In the genomic region with DNA sequence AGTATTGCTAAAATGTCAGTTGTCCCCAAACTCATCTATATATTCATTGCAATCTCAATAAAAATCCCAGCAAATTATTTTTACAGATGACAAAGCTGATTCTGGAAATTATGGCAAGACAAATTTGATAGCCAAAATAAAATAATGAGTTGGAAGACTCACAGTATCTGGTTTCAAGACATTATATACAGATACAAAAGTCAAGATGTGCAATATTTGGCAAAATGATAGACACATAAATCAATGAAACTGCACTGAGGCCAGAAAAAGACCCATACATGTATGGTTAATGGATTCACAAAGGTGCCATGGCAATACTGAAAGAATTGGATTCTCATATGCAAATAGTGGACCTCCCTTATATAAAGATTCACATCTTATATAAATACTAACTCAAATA, we compare ENCODE assay signal across 31 cellular contexts. TPM values are rescaled to one million over a fixed set of nuclear protein-coding genes. Genes with fewer than 3 reads are reported as not detected.
A peak's percentile ranks its signal among the peaks of the same experiment; 100 is the strongest.
DNase-seq lines count a peak whose midpoint lies in the region; TF ChIP-seq lines count a peak whose summit lies in the region.
"Had no signal": no experiment of that assay in that cellular context is flagged by ENCODE, and none has a peak within 500 bp of the region (broad histone marks: within the 10 kb centered on the region; RNA-seq: fewer than 3 reads in every experiment).

No MANE protein-coding gene starts in this region.

- no peak overlapping the region for H3K4me3 Mint-ChIP-seq in endodermal cell
- H3K4me3 Mint-ChIP-seq: B cell; CD14-positive monocyte; CD4-positive, alpha-beta T cell; CD4-positive, CD25-positive, alpha-beta regulatory T cell; CD8-positive, alpha-beta memory T cell; CD8-positive, alpha-beta T cell had no signal

- no peaks in the 10 kb centered on the region for H3K4me1 ChIP-seq in HEK293 (ENCODE audit: control insufficient read depth, insufficient read depth, low read length)
- H3K4me1 ChIP-seq in subcutaneous abdominal adipose tissue (ENCODE audit: control insufficient read depth in 5 of 5, insufficient read depth in 5 of 5, low read length in 5 of 5): peaks cover 0 to 3% (median 0%) of the 10 kb centered on the region in 5 donors
- H3K4me1 ChIP-seq in ovary (ENCODE audit: insufficient read depth): no peaks in the 10 kb centered on the region
- no peaks in the 10 kb centered on the region for H3K4me1 ChIP-seq in endodermal cell (ENCODE audit: control insufficient read depth, insufficient read depth, low read length)
- H3K4me1 ChIP-seq: A549; BE2C; BLaER1; BLaER1 treated with 17β-estradiol and CSF1 and Interleukin-3, amounts not matched to agents 10 nM and 100 nM; Caco-2 had no signal

- H3K36me3 Mint-ChIP-seq in endodermal cell (ENCODE audit: low read depth): peaks cover 55% of the 10 kb centered on the region

- intact Hi-C loops in ovary (cut with DNase I): no loop called here

- CTCF ChIA-PET in HEK293 (lab: Yijun Ruan, JAX): interaction anchor here (0.6 kb wide), 1 partner anchor 46 kb away, joined by 5 read pairs; no protein-coding TSS in a partner anchor

- H3K27me3 ChIP-seq in subcutaneous abdominal adipose tissue (ENCODE audit: control insufficient read depth in 5 of 5, insufficient read depth in 4 of 5, low read length in 5 of 5) (no peaks in the 10 kb centered on the region), ovary (no peaks in the 10 kb centered on the region), endodermal cell (ENCODE audit: control insufficient read depth, insufficient read depth, low read length, poor library complexity, severe bottlenecking) (no peaks in the 10 kb centered on the region)
- H3K27me3 ChIP-seq: BE2C, BLaER1 had no signal

- peaks cover 79% of the 10 kb centered on the region for H3K9me3 ChIP-seq in HEK293 (ENCODE audit: control insufficient read depth, insufficient read depth, low read depth, low read length)
- peaks cover 70 to 99% (median 94%) of the 10 kb centered on the region in 5 donors for H3K9me3 ChIP-seq in subcutaneous abdominal adipose tissue (ENCODE audit: control insufficient read depth in 5 of 5, low read length in 5 of 5)
- H3K9me3 ChIP-seq in ovary: peaks cover 20 to 41% of the 10 kb centered on the region in 2 donors
- peaks cover 53% of the 10 kb centered on the region for H3K9me3 ChIP-seq in endodermal cell (ENCODE audit: control insufficient read depth, low read length)

- peaks cover 2% of the 10 kb centered on the region for H3K27me3 Mint-ChIP-seq in endodermal cell (ENCODE audit: insufficient read depth)
- H3K27me3 Mint-ChIP-seq: B cell; CD4-positive, alpha-beta memory T cell; CD4-positive, alpha-beta T cell; CD4-positive, CD25-positive, alpha-beta regulatory T cell; CD8-positive, alpha-beta memory T cell had no signal

- H3K27ac Mint-ChIP-seq in endodermal cell: no peak overlapping the region
- H3K27ac Mint-ChIP-seq: B cell; CD14-positive monocyte; CD4-positive, alpha-beta memory T cell; CD4-positive, alpha-beta T cell; CD4-positive, CD25-positive, alpha-beta regulatory T cell; CD8-positive, alpha-beta memory T cell; CD8-positive, alpha-beta T cell had no signal

- TF ChIP-seq EP300 in ovary (IDR thresholded peaks at IDR 0.05): no peak

- TF ChIP-seq CTCF in HEK293 (tag by site-specific recombination; IDR thresholded peaks at IDR 0.05) (no peak), ovary (IDR thresholded peaks at IDR 0.05) (no peak), endodermal cell (conservative IDR thresholded peaks at IDR 0.05) (no peak)

- DNase-seq in ovary (no peak), endodermal cell (no peak)
- DNase-seq: 8988T; ACHN; AML-193; BE2C; C1 segment of cervical spinal cord; Caco-2; Calu3; CD4-positive, alpha-beta memory T cell; CD4-positive, alpha-beta T cell; CD4-positive, CD25-positive, alpha-beta regulatory T cell; CD8-positive, alpha-beta memory T cell; CD8-positive, alpha-beta T cell; COR-L47; DMS 273 treated with DMSO at 0.1 percent for 48 hours; DMS153; DMS53; DMS79; DMS79 treated with DMSO at 0.1 percent for 48 hours; DND-41; EL had no signal

- POLR2A ChIA-PET in HEK293 (lab: Yijun Ruan, JAX): no interaction called here

- H3K9ac ChIP-seq in subcutaneous abdominal adipose tissue (ENCODE audit: low read length in 5 of 5) (no peak overlapping the region), endodermal cell (ENCODE audit: extremely low read depth, low read length, poor library complexity, severe bottlenecking) (no peak overlapping the region)
- H3K9ac ChIP-seq: BLaER1; BLaER1 treated with 17β-estradiol and CSF1 and Interleukin-3, amounts not matched to agents 10 nM and 100 nM had no signal

- no peak for TF ChIP-seq POLR2A in ovary (IDR thresholded peaks at IDR 0.05)

- H3K27ac ChIP-seq in HEK293 (ENCODE audit: extremely low read depth, low read depth, low read length): no peak overlapping the region
- no peak overlapping the region for H3K27ac ChIP-seq in subcutaneous abdominal adipose tissue (ENCODE audit: low read depth, low read length)
- H3K27ac ChIP-seq in ovary: no peak overlapping the region
- H3K27ac ChIP-seq in endodermal cell (ENCODE audit: low read depth, low read length): no peak overlapping the region
- H3K27ac ChIP-seq: 22Rv1; A549; BLaER1; BLaER1 treated with 17β-estradiol and CSF1 and Interleukin-3, amounts not matched to agents 10 nM and 100 nM; C4-2B had no signal

- no peak overlapping the region for H3K4me3 ChIP-seq in HEK293 (ENCODE audit: low read depth, low read length)
- peak overlapping the region in 3 of 5 donors; percentile 9 to 35 (median 24) for H3K4me3 ChIP-seq in subcutaneous abdominal adipose tissue (ENCODE audit: low read depth in 1 of 5, low read length in 5 of 5)
- no peak overlapping the region for H3K4me3 ChIP-seq in ovary
- no peak overlapping the region for H3K4me3 ChIP-seq in endodermal cell (ENCODE audit: low read length)
- H3K4me3 ChIP-seq: A549; BLaER1; BLaER1 treated with 17β-estradiol and CSF1 and Interleukin-3, amounts not matched to agents 10 nM and 100 nM had no signal

- H3K36me3 ChIP-seq in HEK293 (ENCODE audit: control insufficient read depth in 2 of 2, insufficient read depth in 1 of 2, low read length in 2 of 2) (peaks cover 30 to 68% of the 10 kb centered on the region in 2 experiments), subcutaneous abdominal adipose tissue (ENCODE audit: control insufficient read depth in 5 of 5, insufficient read depth in 5 of 5, low read length in 5 of 5) (peaks cover 15 to 28% (median 26%) of the 10 kb centered on the region in 5 donors), ovary (peaks cover 4% of the 10 kb centered on the region), endodermal cell (ENCODE audit: control insufficient read depth, insufficient read depth, low read length) (peaks cover 42% of the 10 kb centered on the region)

- peaks cover 94% of the 10 kb centered on the region for H3K9me3 Mint-ChIP-seq in endodermal cell

- no peaks in the 10 kb centered on the region for H3K4me1 Mint-ChIP-seq in endodermal cell
- H3K4me1 Mint-ChIP-seq: B cell; CD14-positive monocyte; CD4-positive, alpha-beta memory T cell; CD8-positive, alpha-beta memory T cell had no signal

TF ChIP-seq in HEK293, 187 proteins besides CTCF, POLR2A, EP300 and RAD21:
- TF ChIP-seq, protein P1, sequence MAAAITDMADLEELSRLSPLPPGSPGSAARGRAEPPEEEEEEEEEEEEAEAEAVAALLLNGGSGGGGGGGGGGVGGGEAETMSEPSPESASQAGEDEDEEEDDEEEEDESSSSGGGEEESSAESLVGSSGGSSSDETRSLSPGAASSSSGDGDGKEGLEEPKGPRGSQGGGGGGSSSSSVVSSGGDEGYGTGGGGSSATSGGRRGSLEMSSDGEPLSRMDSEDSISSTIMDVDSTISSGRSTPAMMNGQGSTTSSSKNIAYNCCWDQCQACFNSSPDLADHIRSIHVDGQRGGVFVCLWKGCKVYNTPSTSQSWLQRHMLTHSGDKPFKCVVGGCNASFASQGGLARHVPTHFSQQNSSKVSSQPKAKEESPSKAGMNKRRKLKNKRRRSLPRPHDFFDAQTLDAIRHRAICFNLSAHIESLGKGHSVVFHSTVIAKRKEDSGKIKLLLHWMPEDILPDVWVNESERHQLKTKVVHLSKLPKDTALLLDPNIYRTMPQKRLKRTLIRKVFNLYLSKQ (tag by site-specific recombination; IDR thresholded peaks at IDR 0.05; ENCODE audit: borderline replicate concordance): no peak
- peak; percentile 98 for TF ChIP-seq ZNF558 (tag by site-specific recombination; IDR thresholded peaks at IDR 0.05)

RNA-seq across cellular contexts. Expression of a gene that starts 24.2 kb away (rescaled TPM):
- total RNA-seq in ovary (10 to 100 TPM in 5 of 7 donors, 1 to 10 TPM in 2; 8.3 to 18.8 (median 15.1) TPM), endodermal cell (10 to 100 TPM; 18.6 to 19.4 TPM)
- 10 to 100 TPM in 1 of 2 donors, 1 to 10 TPM in 1; 7.0 to 13.4 TPM for polyA plus RNA-seq in ovary
- 16.2 TPM for polyA plus RNA-seq in endodermal cell (2013, experiment 1 of 2)
- polyA plus RNA-seq in endodermal cell (2013, experiment 2 of 2): 11.5 TPM

RNA-seq across cellular contexts. Expression of a gene that starts 27.1 kb away (rescaled TPM):
- 1 to 10 TPM; 2.1 to 6.4 (median 4.6) TPM for total RNA-seq in ovary
- polyA plus RNA-seq in ovary: 1 to 10 TPM; 3.2 TPM
- total RNA-seq in endodermal cell: 1 to 10 TPM; 4.0 to 6.6 TPM
- 7.5 TPM for polyA plus RNA-seq in endodermal cell (2013, experiment 1 of 2)
- polyA plus RNA-seq in endodermal cell (2013, experiment 2 of 2): 5.1 TPM
- polyA plus RNA-seq: CD14-positive monocyte had no signal

RNA-seq across cellular contexts. Expression of a gene that starts 40.1 kb away (rescaled TPM):
- 10 to 100 TPM in 1 of 7 donors, 1 to 10 TPM in 6; 2.2 to 11.5 (median 8.0) TPM for total RNA-seq in ovary
- 1 to 10 TPM; 2.3 to 3.3 TPM for polyA plus RNA-seq in ovary
- 10 to 100 TPM; 11.5 to 11.8 TPM for total RNA-seq in endodermal cell
- polyA plus RNA-seq in endodermal cell (2013, experiment 1 of 2): 4.7 TPM
- 5.0 TPM for polyA plus RNA-seq in endodermal cell (2013, experiment 2 of 2)

Comparison
In these comparisons a context has a peak if more than half of its experiments do, and no peak if none do; other contexts are left out.
1. H3K4me3 ChIP-seq: peak in subcutaneous abdominal adipose tissue (3 of 5); none in HEK293 (single experiment), ovary (single experiment) and endodermal cell (single experiment).